In genomic region chr12:14961466-14962155, GRCh38 we compare ENCODE assay signal across 8 cellular contexts. TPM values are rescaled to one million over a fixed set of nuclear protein-coding genes. Genes with fewer than 3 reads are reported as not detected.
DNase-seq lines count a peak whose midpoint lies in the region; ATAC-seq and TF ChIP-seq lines count a peak whose summit lies in the region.

Gene ARHGDIB (minus strand): TSS chr12:14961601. CDS start chr12:14950712, 10,889 bp downstream.

- H3K27ac ChIP-seq in CD8-positive, alpha-beta T cell (ENCODE audit: low read depth, low read length) = peak within 1 kb of the TSS; percentile 90
- H3K27ac ChIP-seq in ovary = no peak within 1 kb of the TSS

- H3K36me3 ChIP-seq in CD8-positive, alpha-beta T cell (ENCODE audit: insufficient read depth, low read length) = no peaks in the 10 kb centered on the region
- no peaks in the 10 kb centered on the region for H3K36me3 ChIP-seq in ovary

- peak within 1 kb of the TSS; percentile 99 for H3K27ac Mint-ChIP-seq in CD8-positive, alpha-beta T cell
- peak within 1 kb of the TSS; percentile 93 to 98 (median 96) for H3K27ac Mint-ChIP-seq in IgD-negative memory B cell
- H3K27ac Mint-ChIP-seq in activated CD4-positive, alpha-beta T cell treated with anti-CD3 and anti-CD28 coated beads, Interleukin-2, amount 10 ng/mL, durations not matched to agents 24 days and 14 days = peak within 1 kb of the TSS; percentile 100

- 29 to 45% (median 34%) methylated on average over 14 of the region's 14 CpGs for WGBS in ovary, 3 donors

- peak within 1 kb of the TSS; percentile 71 for H3K4me3 ChIP-seq in CD8-positive, alpha-beta T cell (ENCODE audit: low read depth, low read length)
- peak within 1 kb of the TSS; percentile 35 for H3K4me3 ChIP-seq in ovary

- H3K27me3 Mint-ChIP-seq in CD8-positive, alpha-beta T cell (ENCODE audit: low read depth) = no peaks in the 10 kb centered on the region
- H3K27me3 Mint-ChIP-seq in IgD-negative memory B cell = no peaks in the 10 kb centered on the region
- H3K27me3 Mint-ChIP-seq in activated CD4-positive, alpha-beta T cell treated with anti-CD3 and anti-CD28 coated beads, Interleukin-2, amount 10 ng/mL, durations not matched to agents 24 days and 14 days = no peaks in the 10 kb centered on the region

- H3K27me3 ChIP-seq in CD8-positive, alpha-beta T cell (ENCODE audit: insufficient read depth, low read length) = no peaks in the 10 kb centered on the region
- no peaks in the 10 kb centered on the region for H3K27me3 ChIP-seq in ovary

- no peak for TF ChIP-seq POLR2A in ovary (IDR thresholded peaks at IDR 0.05)

- CTCF ChIA-PET in CD8-positive, alpha-beta T cell (lab: Charles Lee) = interaction anchor here (0.9 to 1.9 kb wide), 5 partner anchors 12 to 188 kb away, joined by 3 to 10 read pairs (median 5); partner anchors contain the start of genes C12orf60, PDE6H and WBP11

- in situ Hi-C loops in endometrial microvascular endothelial cells (cut with HindIII; ENCODE audit: inconsistent ontology term, low pct_unique_long_range_greater_than_20kb, low sequenced_read_pairs) = no loop called here

- H3K9me3 ChIP-seq in CD8-positive, alpha-beta T cell (ENCODE audit: low read length) = no peaks in the 10 kb centered on the region
- no peaks in the 10 kb centered on the region for H3K9me3 ChIP-seq in ovary

- peak; percentile 60 to 90 (median 78) for DNase-seq in CD8-positive, alpha-beta T cell
- DNase-seq in activated CD4-positive, alpha-beta T cell treated with anti-CD3 and anti-CD28 coated beads, Interleukin-2, amount 10 ng/mL, durations not matched to agents 24 days and 14 days = peak; percentile 94
- DNase-seq in ovary (no peak), DMS153 treated with DMSO at 0.1 percent for 48 hours (lab: John Stamatoyannopoulos, UW; ENCODE audit: unreplicated experiment) (no peak), NCI-H2107 (lab: John Stamatoyannopoulos, UW) (no peak)

- no peak for TF ChIP-seq CTCF in CD8-positive, alpha-beta T cell (IDR thresholded peaks at IDR 0.05)
- TF ChIP-seq CTCF in ovary (IDR thresholded peaks at IDR 0.05) = no peak

- peaks cover 46% of the 10 kb centered on the region for H3K36me3 Mint-ChIP-seq in CD8-positive, alpha-beta T cell
- H3K36me3 Mint-ChIP-seq in IgD-negative memory B cell = peaks cover 16% of the 10 kb centered on the region
- peaks cover 34% of the 10 kb centered on the region for H3K36me3 Mint-ChIP-seq in activated CD4-positive, alpha-beta T cell treated with anti-CD3 and anti-CD28 coated beads, Interleukin-2, amount 10 ng/mL, durations not matched to agents 24 days and 14 days (ENCODE audit: low read depth)

- no peaks in the 10 kb centered on the region for H3K9me3 Mint-ChIP-seq in CD8-positive, alpha-beta T cell
- no peaks in the 10 kb centered on the region for H3K9me3 Mint-ChIP-seq in IgD-negative memory B cell
- H3K9me3 Mint-ChIP-seq in activated CD4-positive, alpha-beta T cell treated with anti-CD3 and anti-CD28 coated beads, Interleukin-2, amount 10 ng/mL, durations not matched to agents 24 days and 14 days = peaks cover 3% of the 10 kb centered on the region

- H3K4me3 Mint-ChIP-seq in CD8-positive, alpha-beta T cell = peak within 1 kb of the TSS; percentile 100
- H3K4me3 Mint-ChIP-seq in IgD-negative memory B cell = peak within 1 kb of the TSS; percentile 96 to 99 (median 98)
- peak within 1 kb of the TSS; percentile 99 for H3K4me3 Mint-ChIP-seq in activated CD4-positive, alpha-beta T cell treated with anti-CD3 and anti-CD28 coated beads, Interleukin-2, amount 10 ng/mL, durations not matched to agents 24 days and 14 days

- POLR2A ChIA-PET in CD8-positive, alpha-beta T cell (lab: Charles Lee) = interaction anchor here (0.6 to 4.7 kb wide), 17 partner anchors 10 to 191 kb away, joined by 3 to 44 read pairs (median 4); partner anchors contain the start of genes ERP27 and PDE6H

- TF ChIP-seq EP300 in ovary (IDR thresholded peaks at IDR 0.05) = no peak

- H3K4me1 Mint-ChIP-seq in CD8-positive, alpha-beta T cell (ENCODE audit: low read depth) = peaks cover 69% of the 10 kb centered on the region
- H3K4me1 Mint-ChIP-seq in IgD-negative memory B cell = peaks cover 17 to 45% (median 31%) of the 10 kb centered on the region in 3 donors
- peaks cover 53% of the 10 kb centered on the region for H3K4me1 Mint-ChIP-seq in activated CD4-positive, alpha-beta T cell treated with anti-CD3 and anti-CD28 coated beads, Interleukin-2, amount 10 ng/mL, durations not matched to agents 24 days and 14 days

- peak; percentile 72 for ATAC-seq in CD8-positive, alpha-beta T cell
- ATAC-seq in GM21390 (IDR thresholded peaks at IDR 0.05; ENCODE audit: unreplicated experiment) = peak; percentile 63

- intact Hi-C loops in CD8-positive, alpha-beta T cell (cut with DNase I, micrococcal nuclease) = loop anchor here (1.0 to 10.0 kb wide), 11 partner anchors 9 to 921 kb away; partner anchors contain the start of genes C12orf60 (in 1 of the 2), MGP (in 1 of the 2), STRAP (in 1 of the 2) and WBP11 (in 1 of the 2)
- intact Hi-C loops in activated CD4-positive, alpha-beta T cell treated with anti-CD3 and anti-CD28 coated beads, Interleukin-2, amount 10 ng/mL, durations not matched to agents 24 days and 14 days (cut with micrococcal nuclease) = loop anchor here (1.0 to 10.0 kb wide), 9 partner anchors 9 to 595 kb away; partner anchors contain the start of genes C12orf60 and WBP11
- intact Hi-C loops in ovary (cut with DNase I) = no loop called here

- H3K4me1 ChIP-seq in CD8-positive, alpha-beta T cell (ENCODE audit: insufficient read depth, low read length) = peaks cover 41% of the 10 kb centered on the region
- H3K4me1 ChIP-seq in ovary (ENCODE audit: insufficient read depth) = peaks cover 2% of the 10 kb centered on the region

RNA-seq across cellular contexts. Expression of gene ARHGDIB, which starts in this region (rescaled TPM):
- 100 to 1,000 TPM; 769 to 790 TPM for total RNA-seq in CD8-positive, alpha-beta T cell
- polyA plus RNA-seq in IgD-negative memory B cell = 2,289 TPM
- 452 TPM in 2 replicates for total RNA-seq in activated CD4-positive, alpha-beta T cell treated with anti-CD3 and anti-CD28 coated beads, Interleukin-2, amount 10 ng/mL, durations not matched to agents 24 days and 14 days
- 580 TPM for total RNA-seq in endometrial microvascular endothelial cells (ENCODE audit: inconsistent ontology term)
- 10 to 100 TPM; 16.0 to 77.7 (median 32.4) TPM for total RNA-seq in ovary
- 100 to 1,000 TPM in 1 of 2 donors, 10 to 100 TPM in 1; 36.6 to 212 TPM for polyA plus RNA-seq in ovary

Comparison
In these comparisons a context has a peak if more than half of its experiments do, and no peak if none do; other contexts are left out.
1. RNA of gene ARHGDIB (polyA plus RNA-seq): 2,289 TPM in IgD-negative memory B cell (single experiment); 36.6 to 212 TPM in ovary; every median in the first group is over 10 times any median in the second.
2. DNase-seq: peak in CD8-positive, alpha-beta T cell (7 of 7) and activated CD4-positive, alpha-beta T cell treated with anti-CD3 and anti-CD28 coated beads, Interleukin-2, amount 10 ng/mL, durations not matched to agents 24 days and 14 days (single experiment); none in ovary (0 of 5), DMS153 treated with DMSO at 0.1 percent for 48 hours (single experiment) and NCI-H2107 (single experiment).
3. intact Hi-C loops: an anchor here in CD8-positive, alpha-beta T cell (1.0 to 10.0 kb wide) and activated CD4-positive, alpha-beta T cell treated with anti-CD3 and anti-CD28 coated beads, Interleukin-2, amount 10 ng/mL, durations not matched to agents 24 days and 14 days (1.0 to 10.0 kb wide); none called in ovary.
4. Peak in every context shown above with its lines, with median percentiles within 50 percentile points of each other: H3K27ac Mint-ChIP-seq and H3K4me3 Mint-ChIP-seq.